In genomic region chr22:37849089-37849751, GRCh38 we compare ENCODE assay signal across 1 cellular context.
TF ChIP-seq lines count a peak whose summit lies in the region.

Gene EIF3L (plus strand): TSS chr22:37849419. CDS start chr22:37849450, 31 bp downstream.

TF ChIP-seq in K562, 482 proteins besides CTCF, POLR2A, EP300 and RAD21 (continued from another document and continues in another):
- TF ChIP-seq MYBL2 (IDR thresholded peaks at IDR 0.05; ENCODE audit: low read depth) (no peak), MYBL2 (CRISPR knock-in tag; IDR thresholded peaks at IDR 0.05; ENCODE audit: borderline replicate concordance) (no peak), MYNN (IDR thresholded peaks at IDR 0.05) (no peak), MYNN (CRISPR knock-in tag; IDR thresholded peaks at IDR 0.05) (no peak), RBM34 (IDR thresholded peaks at IDR 0.05; ENCODE audit: borderline replicate concordance, insufficient read depth, low read length) (no peak), CCNT2 (IDR thresholded peaks at IDR 0.05; ENCODE audit: borderline replicate concordance, extremely low read depth, insufficient read length, low read depth, low read length) (no peak), ELF4 (CRISPR knock-in tag; IDR thresholded peaks at IDR 0.05) (no peak), ZNF644 (tag; IDR thresholded peaks at IDR 0.05; ENCODE audit: low read depth) (no peak), SREBF2 (CRISPR knock-in tag; IDR thresholded peaks at IDR 0.05) (no peak), MED1 (CRISPR knock-in tag; IDR thresholded peaks at IDR 0.05; ENCODE audit: borderline replicate concordance) (0 out of 2 replicates have a peak, but pooled peaks have one; percentile 56), ZNF639 (CRISPR knock-in tag; conservative IDR thresholded peaks at IDR 0.05 in 1 of 2, IDR thresholded peaks at IDR 0.05 in 1 of 2) (no peak), GTF3C2 (IDR thresholded peaks at IDR 0.05; ENCODE audit: borderline replicate concordance, extremely low read depth, insufficient read length) (no peak), KDM4B (IDR thresholded peaks at IDR 0.05; ENCODE audit: borderline replicate concordance in 2 of 2, low read depth in 1 of 2) (0 out of 4 replicates have a peak, but pooled peaks of 1 of the 2 experiments have one; percentile 68), FIP1L1 (IDR thresholded peaks at IDR 0.05; ENCODE audit: low read depth, low read length, poor library complexity, severe bottlenecking) (no peak), PREB (CRISPR knock-in tag; IDR thresholded peaks at IDR 0.05) (no peak), ZNF121 (CRISPR knock-in tag; conservative IDR thresholded peaks at IDR 0.05) (no peak), MAZ (CRISPR knock-in tag; conservative IDR thresholded peaks at IDR 0.05 in 1 of 2, IDR thresholded peaks at IDR 0.05 in 1 of 2) (no peak; a peak in 1 of 4 replicates), ATF4 (CRISPR knock-in tag; IDR thresholded peaks at IDR 0.05) (no peak), NFIC (IDR thresholded peaks at IDR 0.05) (peak; percentile 29; the same call in 1 of the 2 replicates), KLF1 (tag; IDR thresholded peaks at IDR 0.05) (no peak), PHB (CRISPR knock-in tag; IDR thresholded peaks at IDR 0.05) (no peak), NCOA2 (IDR thresholded peaks at IDR 0.05; ENCODE audit: partially characterized antibody in 2 of 2) (no peak), E2F1 (CRISPR knock-in tag; IDR thresholded peaks at IDR 0.05) (no peak), E2F6 (IDR thresholded peaks at IDR 0.05; ENCODE audit: borderline replicate concordance in 1 of 2, extremely low read depth in 1 of 2, insufficient read depth in 1 of 2, insufficient read length in 1 of 2, low read depth in 1 of 2, low read length in 1 of 2, poor library complexity in 1 of 2, severe bottlenecking in 1 of 2) (peak; percentile 14 to 15), ZNF583 (CRISPR knock-in tag; IDR thresholded peaks at IDR 0.05) (no peak), ZNF609 (CRISPR knock-in tag; IDR thresholded peaks at IDR 0.05; ENCODE audit: borderline replicate concordance) (no peak), POLR2G (IDR thresholded peaks at IDR 0.05; ENCODE audit: low read depth, low read length) (peak; percentile 94), ZNF395 (CRISPR knock-in tag; IDR thresholded peaks at IDR 0.05) (no peak), GTF2B (IDR thresholded peaks at IDR 0.05; ENCODE audit: extremely low read depth, insufficient read length) (no peak), BACH1 (tag; IDR thresholded peaks at IDR 0.05) (no peak), GABPA (tag; conservative IDR thresholded peaks at IDR 0.05; ENCODE audit: low read depth) (peak; percentile 96), FOS (IDR thresholded peaks at IDR 0.05; ENCODE audit: extremely low read depth, insufficient read length) (no peak), CREB5 (CRISPR knock-in tag; IDR thresholded peaks at IDR 0.05) (no peak), ZNF263 (CRISPR knock-in tag; IDR thresholded peaks at IDR 0.05; ENCODE audit: borderline replicate concordance) (no peak), ETV1 (tag; conservative IDR thresholded peaks at IDR 0.05; ENCODE audit: low read depth) (peak; percentile 87), POLR2AphosphoS5 (IDR thresholded peaks at IDR 0.05; ENCODE audit: control insufficient read depth, insufficient read depth, low read depth, low read length) (peak; percentile 85), TGIF2 (CRISPR knock-in tag; IDR thresholded peaks at IDR 0.05) (no peak), ZNF695 (CRISPR knock-in tag; IDR thresholded peaks at IDR 0.05) (no peak), ZNF707 (CRISPR knock-in tag; conservative IDR thresholded peaks at IDR 0.05) (no peak), NCOA6 (IDR thresholded peaks at IDR 0.05) (no peak), DMBX1 (CRISPR knock-in tag; IDR thresholded peaks at IDR 0.05; ENCODE audit: borderline replicate concordance) (no peak), ZNF354B (CRISPR knock-in tag; IDR thresholded peaks at IDR 0.05) (no peak), ZNF740 (CRISPR knock-in tag; IDR thresholded peaks at IDR 0.05) (no peak), ZNF740 (tag; IDR thresholded peaks at IDR 0.05) (no peak), BRD9 (IDR thresholded peaks at IDR 0.05; ENCODE audit: low read depth, partially characterized antibody) (peak; percentile 11), ZKSCAN3 (CRISPR knock-in tag; IDR thresholded peaks at IDR 0.05) (no peak), SIX5 (IDR thresholded peaks at IDR 0.05; ENCODE audit: borderline replicate concordance in 1 of 2, insufficient read depth in 1 of 2, low read depth in 1 of 2, low read length in 2 of 2) (peak in 1 of 2 experiments; percentile 51; a peak in 1 of 4 replicates), CBX2 (IDR thresholded peaks at IDR 0.05; ENCODE audit: insufficient read depth, low read length, poor library complexity, severe bottlenecking) (no peak), KAT8 (IDR thresholded peaks at IDR 0.05; ENCODE audit: low read depth) (no peak)
